Comparison of ENCODE assay signal across 8 cellular contexts in the genomic region with DNA sequence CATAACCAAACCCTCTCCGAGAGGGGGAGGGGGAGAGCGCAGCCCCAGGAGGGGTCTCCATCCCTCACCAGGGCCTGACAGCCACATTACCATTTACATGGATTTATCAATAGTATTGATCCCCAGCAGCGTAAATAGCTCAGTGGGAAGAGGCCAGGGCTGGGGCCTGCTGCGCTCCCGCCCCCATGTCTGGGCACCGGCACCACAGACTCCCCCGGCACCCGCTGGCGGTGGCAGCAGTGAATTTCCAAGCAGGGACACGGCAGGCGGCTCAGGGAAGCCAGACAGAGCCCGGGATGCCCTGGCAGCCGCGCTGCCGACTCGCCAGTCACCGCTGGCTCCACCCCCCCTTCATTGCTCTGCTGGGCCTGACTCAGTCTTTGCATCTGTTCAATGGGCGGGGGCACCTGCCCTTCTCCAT. TPM values are rescaled to one million over a fixed set of nuclear protein-coding genes. Genes with fewer than 3 reads are reported as not detected.
DNase-seq lines count a peak whose midpoint lies in the region; ATAC-seq and TF ChIP-seq lines count a peak whose summit lies in the region.

No MANE protein-coding gene starts in this region.

- H3K36me3 Mint-ChIP-seq in activated naive CD4-positive, alpha-beta T cell treated with anti-CD3 and anti-CD28 coated beads for 36 hours (ENCODE audit: low read depth): no peaks in the 10 kb centered on the region
- H3K36me3 Mint-ChIP-seq in activated naive CD4-positive, alpha-beta T cell treated with anti-CD3 and anti-CD28 coated beads, Interleukin-2, amount 50 U/mL, for 72 hours: no peaks in the 10 kb centered on the region
- H3K36me3 Mint-ChIP-seq in activated naive CD8-positive, alpha-beta T cell treated with anti-CD3 and anti-CD28 coated beads, Interleukin-2, amount 50 U/mL, for 24 hours (ENCODE audit: low read depth): no peaks in the 10 kb centered on the region

- no peaks in the 10 kb centered on the region for H3K9me3 ChIP-seq in tibial nerve

- peak overlapping the region; percentile 89 to 98 (median 96) for H3K27ac ChIP-seq in tibial nerve

- no peak for TF ChIP-seq CTCF in kidney epithelial cell (IDR thresholded peaks at IDR 0.05; ENCODE audit: insufficient read depth, low read length, poor library complexity, severe bottlenecking)
- no peak for TF ChIP-seq CTCF in tibial nerve (IDR thresholded peaks at IDR 0.05)

- H3K9me3 Mint-ChIP-seq in activated naive CD4-positive, alpha-beta T cell treated with anti-CD3 and anti-CD28 coated beads for 36 hours: no peaks in the 10 kb centered on the region
- H3K9me3 Mint-ChIP-seq in activated naive CD4-positive, alpha-beta T cell treated with anti-CD3 and anti-CD28 coated beads, Interleukin-2, amount 50 U/mL, for 72 hours: no peaks in the 10 kb centered on the region
- H3K9me3 Mint-ChIP-seq in activated naive CD8-positive, alpha-beta T cell treated with anti-CD3 and anti-CD28 coated beads, Interleukin-2, amount 50 U/mL, for 24 hours: no peaks in the 10 kb centered on the region

- peaks cover 46% of the 10 kb centered on the region for H3K4me1 Mint-ChIP-seq in activated naive CD4-positive, alpha-beta T cell treated with anti-CD3 and anti-CD28 coated beads for 36 hours (ENCODE audit: low read depth)
- H3K4me1 Mint-ChIP-seq in activated naive CD8-positive, alpha-beta T cell treated with anti-CD3 and anti-CD28 coated beads, Interleukin-2, amount 50 U/mL, for 24 hours: peaks cover 41% of the 10 kb centered on the region

- WGBS in tibial nerve, 2 donors: 24 to 39% methylated on average over 12 to 14 of the region's 18 CpGs

- DNase-seq in activated naive CD4-positive, alpha-beta T cell treated with anti-CD3 and anti-CD28 coated beads for 36 hours: no peak
- no peak for DNase-seq in activated naive CD4-positive, alpha-beta T cell treated with anti-CD3 and anti-CD28 coated beads, Interleukin-2, amount 50 U/mL, for 72 hours (ENCODE audit: low spot score in 2 of 2)
- DNase-seq in activated naive CD8-positive, alpha-beta T cell treated with anti-CD3 and anti-CD28 coated beads, Interleukin-2, amount 50 U/mL, for 24 hours: no peak
- no peak for DNase-seq in kidney epithelial cell (ENCODE audit: low read depth)
- DNase-seq in tibial nerve (ENCODE audit: low spot score in 2 of 2): no peak
- no peak for DNase-seq in pons (ENCODE audit: low spot score)

- no peak for TF ChIP-seq EP300 in tibial nerve (IDR thresholded peaks at IDR 0.05)

- no peak for TF ChIP-seq POLR2A in tibial nerve (IDR thresholded peaks at IDR 0.05)

- intact Hi-C loops in activated naive CD4-positive, alpha-beta T cell treated with anti-CD3 and anti-CD28 coated beads for 36 hours (cut with micrococcal nuclease): loop anchor here (5.0 to 10.0 kb wide), 5 partner anchors 173 to 853 kb away; a partner anchor contains a TSS

- H3K4me3 ChIP-seq in kidney epithelial cell (ENCODE audit: low read depth, low read length) (peak overlapping the region; percentile 97), tibial nerve (peak overlapping the region; percentile 22 to 99 (median 80))

- H3K4me3 Mint-ChIP-seq in activated naive CD4-positive, alpha-beta T cell treated with anti-CD3 and anti-CD28 coated beads for 36 hours: peak overlapping the region; percentile 91
- H3K4me3 Mint-ChIP-seq in activated naive CD8-positive, alpha-beta T cell treated with anti-CD3 and anti-CD28 coated beads, Interleukin-2, amount 50 U/mL, for 24 hours: peak overlapping the region; percentile 91

- H3K27me3 Mint-ChIP-seq in activated naive CD4-positive, alpha-beta T cell treated with anti-CD3 and anti-CD28 coated beads for 36 hours (ENCODE audit: low read depth): no peaks in the 10 kb centered on the region
- H3K27me3 Mint-ChIP-seq in activated naive CD8-positive, alpha-beta T cell treated with anti-CD3 and anti-CD28 coated beads, Interleukin-2, amount 50 U/mL, for 24 hours: no peaks in the 10 kb centered on the region

- no peak for ATAC-seq in activated naive CD4-positive, alpha-beta T cell treated with anti-CD3 and anti-CD28 coated beads, Interleukin-2, amount 50 U/mL, for 72 hours
- ATAC-seq in activated naive CD8-positive, alpha-beta T cell treated with anti-CD3 and anti-CD28 coated beads, Interleukin-2, amount 50 U/mL, for 24 hours: no peak
- no peak for ATAC-seq in HG03469 (IDR thresholded peaks at IDR 0.05; ENCODE audit: unreplicated experiment)
- ATAC-seq in HG03342 (IDR thresholded peaks at IDR 0.05; ENCODE audit: unreplicated experiment): no peak

- H3K36me3 ChIP-seq in kidney epithelial cell (ENCODE audit: control insufficient read depth, insufficient read depth, low read length) (no peaks in the 10 kb centered on the region), tibial nerve (no peaks in the 10 kb centered on the region)

- H3K27ac Mint-ChIP-seq in activated naive CD4-positive, alpha-beta T cell treated with anti-CD3 and anti-CD28 coated beads for 36 hours: no peak overlapping the region
- H3K27ac Mint-ChIP-seq in activated naive CD4-positive, alpha-beta T cell treated with anti-CD3 and anti-CD28 coated beads, Interleukin-2, amount 50 U/mL, for 72 hours: no peak overlapping the region
- no peak overlapping the region for H3K27ac Mint-ChIP-seq in activated naive CD8-positive, alpha-beta T cell treated with anti-CD3 and anti-CD28 coated beads, Interleukin-2, amount 50 U/mL, for 24 hours

- H3K27me3 ChIP-seq in kidney epithelial cell (ENCODE audit: control insufficient read depth, insufficient read depth, low read length) (no peaks in the 10 kb centered on the region), tibial nerve (no peaks in the 10 kb centered on the region)

- H3K4me1 ChIP-seq in tibial nerve: peaks cover 0 to 85% (median 68%) of the 10 kb centered on the region in 4 donors

- CTCF ChIA-PET in activated naive CD4-positive, alpha-beta T cell treated with anti-CD3 and anti-CD28 coated beads for 36 hours (lab: Charles Lee): no interaction called here

RNA-seq across cellular contexts. Expression of a gene that starts 2.3 kb away (rescaled TPM):
- 100 to 1,000 TPM; 102 TPM for total RNA-seq in activated naive CD4-positive, alpha-beta T cell treated with anti-CD3 and anti-CD28 coated beads for 36 hours
- total RNA-seq in activated naive CD4-positive, alpha-beta T cell treated with anti-CD3 and anti-CD28 coated beads, Interleukin-2, amount 50 U/mL, for 72 hours: 100 to 1,000 TPM in 1 of 2 donors, 10 to 100 TPM in 1; 66.8 to 125 TPM
- total RNA-seq in kidney epithelial cell: 113 and 115 TPM in 2 replicates
- total RNA-seq in tibial nerve: 100 to 1,000 TPM; 211 to 265 (median 225) TPM
